26 cellular contexts compared by ENCODE assay signal in the genomic region with DNA sequence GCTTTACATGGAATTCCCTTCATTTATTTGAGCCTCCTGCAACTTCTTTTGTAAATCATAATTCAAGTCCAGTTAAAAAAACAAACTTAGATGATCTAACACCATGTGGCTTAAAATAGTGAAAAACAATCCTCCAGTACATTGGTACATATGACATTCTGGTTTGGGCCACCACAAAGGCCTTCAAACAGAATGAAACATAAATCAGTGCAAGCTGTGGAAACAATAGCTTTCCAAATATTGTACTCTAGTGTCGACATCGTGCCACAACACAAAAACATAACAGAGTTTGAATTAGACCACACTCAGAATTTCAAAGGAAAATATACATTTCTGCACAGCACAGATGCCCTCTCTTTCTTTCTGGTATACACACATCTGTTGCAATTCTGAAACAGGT.
"Had no signal": no experiment of that assay in that cellular context is flagged by ENCODE, and none has a peak within 500 bp of the region (broad histone marks: within the 10 kb centered on the region; RNA-seq: fewer than 3 reads in every experiment).

No MANE protein-coding gene starts in this region.

- ATAC-seq: activated CD4-positive, CD25-positive, alpha-beta regulatory T cell treated with anti-CD3 and anti-CD28 coated beads, Interleukin-2, amount 50 U/mL, for 24 hours; activated CD8-positive, alpha-beta memory T cell treated with anti-CD3 and anti-CD28 coated beads, Interleukin-2, amount 10 ng/mL, durations not matched to agents 7 days and 5 days; activated CD8-positive, alpha-beta T cell treated with anti-CD3 and anti-CD28 coated beads for 36 hours; gastroesophageal sphincter; natural killer cell treated with Interleukin-12 subunit alpha and Interleukin-12 subunit beta and Interleukin-15 and Interleukin-18, amount 100 ng/mL, for 72 hours; upper lobe of right lung had no signal

- H3K27ac Mint-ChIP-seq: activated CD4-positive, alpha-beta T cell treated with anti-CD3 and anti-CD28 coated beads, Interleukin-2, amount 10 ng/mL, durations not matched to agents 24 days and 14 days; activated CD8-positive, alpha-beta memory T cell treated with anti-CD3 and anti-CD28 coated beads, Interleukin-2, amount 10 ng/mL, durations not matched to agents 7 days and 5 days; activated CD8-positive, alpha-beta T cell treated with anti-CD3 and anti-CD28 coated beads for 36 hours; activated T-helper 1 cell treated with anti-CD3 and anti-CD28 coated beads, Interleukin-12 subunit alpha, Interleukin-12 subunit beta, Interleukin-2, Interleukin-4 antibody, amounts not matched to agents 30 ng/mL and 10 ng/mL and 1 ng/mL, durations not matched to agents 14 hours and 24 hours and 36 hours; memory B cell; natural killer cell treated with Interleukin-12 subunit alpha and Interleukin-12 subunit beta and Interleukin-15 and Interleukin-18, amount 100 ng/mL, for 72 hours; progenitor cell of endocrine pancreas had no signal

- H3K27me3 ChIP-seq: adrenal gland, ascending aorta, breast epithelium, colonic mucosa, gastroesophageal sphincter, sigmoid colon, upper lobe of right lung had no signal

- H3K9me3 ChIP-seq: adrenal gland, ascending aorta, breast epithelium, colonic mucosa, gastroesophageal sphincter, sigmoid colon, thoracic aorta, upper lobe of right lung had no signal

- H3K4me2 ChIP-seq: smooth muscle cell had no signal

- H3K4me1 ChIP-seq: adrenal gland, ascending aorta, breast epithelium, colonic mucosa, gastroesophageal sphincter, sigmoid colon, upper lobe of right lung had no signal

- DNase-seq: activated CD4-positive, alpha-beta T cell treated with anti-CD3 and anti-CD28 coated beads, Interleukin-2, amount 10 ng/mL, durations not matched to agents 24 days and 14 days; activated CD8-positive, alpha-beta memory T cell treated with anti-CD3 and anti-CD28 coated beads, Interleukin-2, amount 10 ng/mL, durations not matched to agents 7 days and 5 days; activated CD8-positive, alpha-beta T cell treated with anti-CD3 and anti-CD28 coated beads for 36 hours; activated gamma-delta T cell; activated naive CD4-positive, alpha-beta T cell treated with anti-CD3 and anti-CD28 coated beads, Interleukin-2, amount 50 U/mL, for 16 hours; adrenal gland; colonic mucosa; head of caudate nucleus; hypothalamus; retina; sigmoid colon; stimulated activated CD4-positive, alpha-beta T cell treated with anti-CD3 and anti-CD28 coated beads, Interleukin-4, amount 100 ng/mL, for 1 hour; stimulated activated naive CD4-positive, alpha-beta T cell; upper lobe of right lung had no signal

- H3K36me3 ChIP-seq: adrenal gland, ascending aorta, breast epithelium, colonic mucosa, gastroesophageal sphincter, sigmoid colon, thoracic aorta, upper lobe of right lung had no signal

- H3K9me3 Mint-ChIP-seq: activated CD4-positive, alpha-beta T cell treated with anti-CD3 and anti-CD28 coated beads, Interleukin-2, amount 10 ng/mL, durations not matched to agents 24 days and 14 days; activated CD8-positive, alpha-beta T cell treated with anti-CD3 and anti-CD28 coated beads for 36 hours; activated T-helper 1 cell treated with anti-CD3 and anti-CD28 coated beads, Interleukin-12 subunit alpha, Interleukin-12 subunit beta, Interleukin-2, Interleukin-4 antibody, amounts not matched to agents 30 ng/mL and 10 ng/mL and 1 ng/mL, durations not matched to agents 14 hours and 24 hours and 36 hours had no signal

- H3K4me3 ChIP-seq: adrenal gland, ascending aorta, breast epithelium, colonic mucosa, gastroesophageal sphincter, sigmoid colon, smooth muscle cell, thoracic aorta, upper lobe of right lung had no signal

- H3K27ac ChIP-seq: adrenal gland, ascending aorta, breast epithelium, colonic mucosa, epithelial cell of prostate, gastroesophageal sphincter, sigmoid colon, thoracic aorta, upper lobe of right lung, VCaP had no signal

- H3K36me3 Mint-ChIP-seq: activated CD8-positive, alpha-beta memory T cell treated with anti-CD3 and anti-CD28 coated beads, Interleukin-2, amount 10 ng/mL, durations not matched to agents 7 days and 5 days; memory B cell; natural killer cell treated with Interleukin-12 subunit alpha and Interleukin-12 subunit beta and Interleukin-15 and Interleukin-18, amount 100 ng/mL, for 72 hours had no signal
